Comparison of ENCODE assay signal across 8 cellular contexts in genomic region chr12:45731376-45731775, GRCh38. TPM values are rescaled to one million over a fixed set of nuclear protein-coding genes. Genes with fewer than 3 reads are reported as not detected.
DNase-seq lines count a peak whose midpoint lies in the region; ATAC-seq and FAIRE-seq lines count a peak whose summit lies in the region.

No MANE protein-coding gene starts in this region.

- H3K27me3 Mint-ChIP-seq in T-helper 2 cell treated with Interferon-gamma antibody and Interleukin-4, amounts not matched to agents 5 μg/mL and 100 μg/mL, for 36 hours (ENCODE audit: low read depth), result no peaks in the 10 kb centered on the region

- peak; percentile 21 for FAIRE-seq in islet of Langerhans (lab: Jason Lieb, UNC)

- peaks cover 41% of the 10 kb centered on the region for H3K36me3 Mint-ChIP-seq in T-helper 2 cell treated with Interferon-gamma antibody and Interleukin-4, amounts not matched to agents 5 μg/mL and 100 μg/mL, for 36 hours (ENCODE audit: low read depth)
- H3K36me3 Mint-ChIP-seq in activated naive CD4-positive, alpha-beta T cell treated with anti-CD3 and anti-CD28 coated beads, Interleukin-2, amount 50 U/mL, for 72 hours, result peaks cover 23 to 50% of the 10 kb centered on the region in 2 donors

- DNase-seq in T-helper 2 cell treated with Interferon-gamma antibody and Interleukin-4, amounts not matched to agents 5 μg/mL and 100 μg/mL, for 36 hours (ENCODE audit: low spot score), result no peak
- DNase-seq in T-helper 2 cell (no peak), superior temporal gyrus (ENCODE audit: extremely low spot score) (peak; percentile 36), activated gamma-delta T cell treated with Interleukin-2 at 50 U/mL for 16 hours (no peak)
- DNase-seq in activated naive CD4-positive, alpha-beta T cell treated with anti-CD3 and anti-CD28 coated beads, Interleukin-2, amount 50 U/mL, for 72 hours (ENCODE audit: low spot score in 2 of 2), result no peak

- no peak for ATAC-seq in activated naive CD4-positive, alpha-beta T cell treated with anti-CD3 and anti-CD28 coated beads, Interleukin-2, amount 50 U/mL, for 72 hours
- no peak for ATAC-seq in GM21576 (IDR thresholded peaks at IDR 0.05; ENCODE audit: unreplicated experiment)
- no peak for ATAC-seq in HG02571 (IDR thresholded peaks at IDR 0.05; ENCODE audit: unreplicated experiment)

- peak overlapping the region; percentile 91 for H3K4me3 Mint-ChIP-seq in T-helper 2 cell treated with Interferon-gamma antibody and Interleukin-4, amounts not matched to agents 5 μg/mL and 100 μg/mL, for 36 hours

- H3K27ac Mint-ChIP-seq in T-helper 2 cell treated with Interferon-gamma antibody and Interleukin-4, amounts not matched to agents 5 μg/mL and 100 μg/mL, for 36 hours, result peak overlapping the region; percentile 88
- peak overlapping the region; percentile 88 to 93 for H3K27ac Mint-ChIP-seq in activated naive CD4-positive, alpha-beta T cell treated with anti-CD3 and anti-CD28 coated beads, Interleukin-2, amount 50 U/mL, for 72 hours

- peaks cover 22% of the 10 kb centered on the region for H3K4me1 Mint-ChIP-seq in T-helper 2 cell treated with Interferon-gamma antibody and Interleukin-4, amounts not matched to agents 5 μg/mL and 100 μg/mL, for 36 hours (ENCODE audit: low read depth)

- peaks cover 9% of the 10 kb centered on the region for H3K9me3 Mint-ChIP-seq in T-helper 2 cell treated with Interferon-gamma antibody and Interleukin-4, amounts not matched to agents 5 μg/mL and 100 μg/mL, for 36 hours
- peaks cover 0 to 5% of the 10 kb centered on the region in 2 donors for H3K9me3 Mint-ChIP-seq in activated naive CD4-positive, alpha-beta T cell treated with anti-CD3 and anti-CD28 coated beads, Interleukin-2, amount 50 U/mL, for 72 hours

RNA-seq across cellular contexts. Expression of gene ARID2, which starts 1.9 kb away (rescaled TPM):
- total RNA-seq in activated naive CD4-positive, alpha-beta T cell treated with anti-CD3 and anti-CD28 coated beads, Interleukin-2, amount 50 U/mL, for 72 hours, result 10 to 100 TPM; 25.7 to 31.5 TPM
